8 cellular contexts compared by ENCODE assay signal in genomic region chr11:66510990-66511339, GRCh38. TPM values are rescaled to one million over a fixed set of nuclear protein-coding genes. Genes with fewer than 3 reads are reported as not detected.
DNase-seq lines count a peak whose midpoint lies in the region; ATAC-seq and TF ChIP-seq lines count a peak whose summit lies in the region.

No MANE protein-coding gene starts in this region.

- H3K27me3 ChIP-seq in AG04450 (ENCODE audit: control insufficient read depth, insufficient read depth, low read length): no peaks in the 10 kb centered on the region
- H3K27me3 ChIP-seq in naive thymus-derived CD4-positive, alpha-beta T cell (ENCODE audit: control insufficient read depth in 2 of 2, insufficient read depth in 2 of 2, low read length in 2 of 2): no peaks in the 10 kb centered on the region

- ATAC-seq in naive thymus-derived CD4-positive, alpha-beta T cell: no peak
- no peak for ATAC-seq in GM18870 (IDR thresholded peaks at IDR 0.05; ENCODE audit: unreplicated experiment)

- peaks cover 28% of the 10 kb centered on the region for H3K4me1 Mint-ChIP-seq in dendritic cell treated with granulocyte-macrophage colony-stimulating factor and Interleukin-4, amounts not matched to agents 40 ng/mL and 50 ng/mL, for 4 days (ENCODE audit: low read depth)
- peaks cover 9 to 24% (median 18%) of the 10 kb centered on the region in 7 donors for H3K4me1 Mint-ChIP-seq in naive thymus-derived CD4-positive, alpha-beta T cell

- peak overlapping the region; percentile 89 for H3K4me3 Mint-ChIP-seq in dendritic cell treated with granulocyte-macrophage colony-stimulating factor and Interleukin-4, amounts not matched to agents 40 ng/mL and 50 ng/mL, for 4 days
- H3K4me3 Mint-ChIP-seq in naive thymus-derived CD4-positive, alpha-beta T cell: peak overlapping the region; percentile 86 to 95 (median 90)

- intact Hi-C loops in dendritic cell treated with granulocyte-macrophage colony-stimulating factor and Interleukin-4, amounts not matched to agents 40 ng/mL and 50 ng/mL, for 4 days (cut with micrococcal nuclease): no loop called here
- intact Hi-C loops in naive thymus-derived CD4-positive, alpha-beta T cell (cut with micrococcal nuclease): loop anchor here (1.0 to 2.0 kb wide), 5 partner anchors 31 to 127 kb away; partner anchors contain the start of genes ACTN3 (in 2 of the 2), ZDHHC24 (in 2 of the 2), DPP3 (in 1 of the 2) and MRPL11 (in 1 of the 2)

- H3K9me3 Mint-ChIP-seq in dendritic cell treated with granulocyte-macrophage colony-stimulating factor and Interleukin-4, amounts not matched to agents 40 ng/mL and 50 ng/mL, for 4 days: no peaks in the 10 kb centered on the region
- peaks cover 0 to 2% (median 0%) of the 10 kb centered on the region in 11 donors for H3K9me3 Mint-ChIP-seq in naive thymus-derived CD4-positive, alpha-beta T cell

- no peaks in the 10 kb centered on the region for H3K27me3 Mint-ChIP-seq in dendritic cell treated with granulocyte-macrophage colony-stimulating factor and Interleukin-4, amounts not matched to agents 40 ng/mL and 50 ng/mL, for 4 days
- H3K27me3 Mint-ChIP-seq in naive thymus-derived CD4-positive, alpha-beta T cell: no peaks in the 10 kb centered on the region

- H3K4me1 ChIP-seq in naive thymus-derived CD4-positive, alpha-beta T cell (ENCODE audit: control insufficient read depth in 2 of 2, insufficient read depth in 2 of 2, low read length in 2 of 2): peaks cover 6 to 10% of the 10 kb centered on the region in 2 donors

- H3K27ac Mint-ChIP-seq in dendritic cell treated with granulocyte-macrophage colony-stimulating factor and Interleukin-4, amounts not matched to agents 40 ng/mL and 50 ng/mL, for 4 days: peak overlapping the region; percentile 67
- peak overlapping the region in 8 of 9 donors; percentile 36 to 77 (median 70) for H3K27ac Mint-ChIP-seq in naive thymus-derived CD4-positive, alpha-beta T cell

- peak overlapping the region; percentile 2 for H3K27ac ChIP-seq in AG04450 (ENCODE audit: low read depth, low read length)
- H3K27ac ChIP-seq in naive thymus-derived CD4-positive, alpha-beta T cell (ENCODE audit: low read depth, low read length): peak overlapping the region; percentile 65

- peaks cover 61% of the 10 kb centered on the region for H3K36me3 Mint-ChIP-seq in dendritic cell treated with granulocyte-macrophage colony-stimulating factor and Interleukin-4, amounts not matched to agents 40 ng/mL and 50 ng/mL, for 4 days (ENCODE audit: low read depth)
- H3K36me3 Mint-ChIP-seq in naive thymus-derived CD4-positive, alpha-beta T cell: peaks cover 0 to 6% (median 5%) of the 10 kb centered on the region in 5 donors

- DNase-seq in AG04450 (ENCODE audit: low read depth, low spot score) (no peak), SIG-M5 treated with dmso at 0.1 percent for 504 hours (lab: John Stamatoyannopoulos, UW; ENCODE audit: unreplicated experiment) (no peak), GM10248 (ENCODE audit: extremely low spot score) (no peak), NCI-H1092 (lab: John Stamatoyannopoulos, UW) (no peak)
- DNase-seq in Jurkat, Clone E6-1 (ENCODE audit: low read depth, low spot score): no peak
- DNase-seq in naive thymus-derived CD4-positive, alpha-beta T cell: no peak

- no peaks in the 10 kb centered on the region for H3K9me3 ChIP-seq in AG04450 (ENCODE audit: control insufficient read depth, insufficient read depth, low read length)
- no peaks in the 10 kb centered on the region for H3K9me3 ChIP-seq in naive thymus-derived CD4-positive, alpha-beta T cell (ENCODE audit: control insufficient read depth in 2 of 3, low read length in 3 of 3)

- TF ChIP-seq CTCF in AG04450 (IDR thresholded peaks at IDR 0.05; ENCODE audit: low read depth, low read length) (no peak), GM10248 (IDR thresholded peaks at IDR 0.05; ENCODE audit: control extremely low read depth, extremely low read depth, low read depth, missing control alignments) (no peak)

- CTCF ChIA-PET in AG04450 (lab: Charles Lee) (no interaction called here), GM10248 (lab: Yijun Ruan, JAX) (interaction anchor here (0.9 to 1.9 kb wide), 5 partner anchors 20 to 167 kb away, joined by 3 to 7 read pairs (median 3); partner anchors contain the start of genes DPP3 and RBM4B)
- CTCF ChIA-PET in naive thymus-derived CD4-positive, alpha-beta T cell (lab: Charles Lee): interaction anchor here (0.6 kb wide), 1 partner anchor 168 kb away, joined by 3 read pairs; no protein-coding TSS in a partner anchor

- POLR2A ChIA-PET in AG04450 (lab: Yijun Ruan, JAX) (interaction anchor here (1.5 kb wide), 1 partner anchor 35 kb away, joined by 6 read pairs; the partner anchor contains the start of gene ZDHHC24), GM10248 (lab: Yijun Ruan, JAX) (no interaction called here)
- POLR2A ChIA-PET in naive thymus-derived CD4-positive, alpha-beta T cell (lab: Charles Lee): interaction anchor here (0.6 to 1.9 kb wide), 6 partner anchors 10 to 585 kb away, joined by 3 to 8 read pairs (median 4); partner anchors contain the start of genes DPP3 and RBM4

- H3K36me3 ChIP-seq in naive thymus-derived CD4-positive, alpha-beta T cell (ENCODE audit: control insufficient read depth in 2 of 3, insufficient read depth in 3 of 3, low read length in 3 of 3): peaks cover 0 to 25% (median 0%) of the 10 kb centered on the region in 3 experiments

- H3K4me3 ChIP-seq in AG04450 (ENCODE audit: low read depth, low read length): peak overlapping the region; percentile 97
- H3K4me3 ChIP-seq in Jurkat, Clone E6-1 (ENCODE audit: low read length): peak overlapping the region; percentile 95
- peak overlapping the region; percentile 89 for H3K4me3 ChIP-seq in naive thymus-derived CD4-positive, alpha-beta T cell (ENCODE audit: low read length)

RNA-seq across cellular contexts. Expression of gene BBS1, which starts 0.5 kb away (rescaled TPM):
- polyA plus RNA-seq in AG04450 (2011; rRNA removed): 17.7 and 21.1 TPM in 2 replicates
- polyA minus RNA-seq in AG04450 (2011; rRNA and poly(A)+ RNA removed): 23.9 and 31.4 TPM in 2 replicates
- polyA plus RNA-seq in Jurkat, Clone E6-1 (2012; ENCODE audit: insufficient read depth, insufficient read length): 15.0 TPM
- 10 to 100 TPM; 16.9 to 38.2 (median 23.6) TPM for total RNA-seq in naive thymus-derived CD4-positive, alpha-beta T cell
- polyA plus RNA-seq in naive thymus-derived CD4-positive, alpha-beta T cell: 10 to 100 TPM in 1 of 2 donors, 1 to 10 TPM in 1; 9.6 to 13.9 TPM

RNA-seq across cellular contexts. Expression of gene DPP3, which starts 30.7 kb away (rescaled TPM):
- polyA plus RNA-seq in AG04450 (2011; rRNA removed): 54.6 and 60.2 TPM in 2 replicates
- polyA minus RNA-seq in AG04450 (2011; rRNA and poly(A)+ RNA removed): 52.7 and 63.8 TPM in 2 replicates
- polyA plus RNA-seq in Jurkat, Clone E6-1 (2012; ENCODE audit: insufficient read depth, insufficient read length): 119 TPM
- total RNA-seq in naive thymus-derived CD4-positive, alpha-beta T cell: 10 to 100 TPM; 15.8 to 75.7 (median 19.4) TPM
- polyA plus RNA-seq in naive thymus-derived CD4-positive, alpha-beta T cell: 10 to 100 TPM; 18.6 to 22.2 TPM

RNA-seq across cellular contexts. Expression of gene ZDHHC24, which starts 34.9 kb away (rescaled TPM):
- polyA plus RNA-seq in AG04450 (2011; rRNA removed): 6.2 and 6.8 TPM in 2 replicates
- polyA minus RNA-seq in AG04450 (2011; rRNA and poly(A)+ RNA removed): 2.6 and 3.1 TPM in 2 replicates
- 10.6 TPM for polyA plus RNA-seq in Jurkat, Clone E6-1 (2012; ENCODE audit: insufficient read depth, insufficient read length)
- 10 to 100 TPM; 14.5 to 24.5 (median 19.2) TPM for total RNA-seq in naive thymus-derived CD4-positive, alpha-beta T cell
- 10 to 100 TPM in 1 of 2 donors, 1 to 10 TPM in 1; 7.8 to 11.8 TPM for polyA plus RNA-seq in naive thymus-derived CD4-positive, alpha-beta T cell

RNA-seq across cellular contexts. Expression of gene ACTN3, which starts 35.7 kb away (rescaled TPM):
- polyA plus RNA-seq in AG04450 (2011; rRNA removed): 0.11 TPM in 2 replicates
- polyA minus RNA-seq in AG04450 (2011; rRNA and poly(A)+ RNA removed): 0.09 and 0.46 TPM in 2 replicates
- polyA plus RNA-seq in Jurkat, Clone E6-1 (2012; ENCODE audit: insufficient read depth, insufficient read length): not detected
- under 1 TPM in 1 of 5 experiments, not detected in 4; 0.32 TPM for total RNA-seq in naive thymus-derived CD4-positive, alpha-beta T cell
- not detected for polyA plus RNA-seq in naive thymus-derived CD4-positive, alpha-beta T cell

RNA-seq across cellular contexts. Expression of gene PELI3, which starts 44.3 kb away (rescaled TPM):
- polyA plus RNA-seq in AG04450 (2011; rRNA removed): 4.6 and 5.6 TPM in 2 replicates
- 10.1 and 11.5 TPM in 2 replicates for polyA minus RNA-seq in AG04450 (2011; rRNA and poly(A)+ RNA removed)
- 5.3 TPM for polyA plus RNA-seq in Jurkat, Clone E6-1 (2012; ENCODE audit: insufficient read depth, insufficient read length)
- total RNA-seq in naive thymus-derived CD4-positive, alpha-beta T cell: 10 to 100 TPM; 10.6 to 27.3 (median 18.6) TPM
- 1 to 10 TPM; 5.2 to 8.4 TPM for polyA plus RNA-seq in naive thymus-derived CD4-positive, alpha-beta T cell
